Comparison of ENCODE assay signal across 10 cellular contexts in the genomic region with DNA sequence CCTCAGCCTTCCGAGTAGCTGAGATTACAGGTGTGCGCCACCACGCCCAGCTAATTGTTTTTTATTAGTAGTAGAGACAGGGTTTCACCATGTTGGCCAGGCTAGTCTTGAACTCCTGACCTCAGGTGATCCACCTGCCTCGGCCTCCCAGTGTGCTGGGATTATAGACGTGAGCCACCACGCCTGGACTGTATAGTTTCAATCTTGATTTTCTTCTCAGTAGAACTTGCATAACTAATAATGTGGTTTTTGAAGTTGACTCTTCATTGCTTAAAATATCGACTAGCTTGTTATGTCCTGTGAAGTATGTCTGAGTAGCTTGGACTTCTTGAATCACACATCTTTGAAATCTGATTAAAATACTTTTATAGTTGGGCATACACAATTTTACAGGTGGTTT. TPM values are rescaled to one million over a fixed set of nuclear protein-coding genes. Genes with fewer than 3 reads are reported as not detected.
"Had no signal": no experiment of that assay in that cellular context is flagged by ENCODE, and none has a peak within 500 bp of the region (broad histone marks: within the 10 kb centered on the region; RNA-seq: fewer than 3 reads in every experiment).

No MANE protein-coding gene starts in this region.

RNA-seq across cellular contexts. Expression of a gene that starts 23.9 kb away (rescaled TPM):
- polyA plus RNA-seq: endothelial cell of umbilical vein; esophagus; fibroblast of lung; foreskin keratinocyte; heart left ventricle; hepatocyte; immature natural killer cell; liver; mammary epithelial cell; naive thymus-derived CD4-positive, alpha-beta T cell had no signal
